Comparison of ENCODE assay signal across 16 cellular contexts in genomic region chr1:182397653-182398388, GRCh38. TPM values are rescaled to one million over a fixed set of nuclear protein-coding genes. Genes with fewer than 3 reads are reported as not detected.
DNase-seq lines count a peak whose midpoint lies in the region; ATAC-seq and TF ChIP-seq lines count a peak whose summit lies in the region.
"Had no signal": no experiment of that assay in that cellular context is flagged by ENCODE, and none has a peak within 500 bp of the region (broad histone marks: within the 10 kb centered on the region; RNA-seq: fewer than 3 reads in every experiment).

No MANE protein-coding gene starts in this region.

- peaks cover 7% of the 10 kb centered on the region for H3K27me3 Mint-ChIP-seq in osteocyte (ENCODE audit: unreplicated experiment)

- TF ChIP-seq CTCF in esophagus squamous epithelium (IDR thresholded peaks at IDR 0.05) = no peak
- no peak for TF ChIP-seq CTCF in osteocyte (IDR thresholded peaks at IDR 0.05)

- H3K4me2 ChIP-seq in BLaER1 treated with 17β-estradiol and CSF1 and Interleukin-3, amounts not matched to agents 10 nM and 100 nM = peak overlapping the region in 8 of 11 experiments; percentile 4 to 76 (median 53); a peak in 10 of 22 replicates

- H3K27me3 ChIP-seq in BLaER1 treated with 17β-estradiol and CSF1 and Interleukin-3, amounts not matched to agents 10 nM and 100 nM = no peaks in the 10 kb centered on the region
- H3K27me3 ChIP-seq in esophagus squamous epithelium = no peaks in the 10 kb centered on the region

- no peak overlapping the region for H3K4me3 Mint-ChIP-seq in osteocyte (ENCODE audit: unreplicated experiment)
- H3K4me3 Mint-ChIP-seq: T-helper 2 cell treated with Interferon-gamma antibody and Interleukin-4, amounts not matched to agents 5 μg/mL and 100 μg/mL, for 36 hours had no signal

- no peaks in the 10 kb centered on the region for H4K20me1 ChIP-seq in BLaER1 treated with 17β-estradiol and CSF1 and Interleukin-3, amounts not matched to agents 10 nM and 100 nM

- TF ChIP-seq POLR2A in esophagus squamous epithelium (IDR thresholded peaks at IDR 0.05) = no peak

- H3K9me3 Mint-ChIP-seq in osteocyte (ENCODE audit: unreplicated experiment) = no peaks in the 10 kb centered on the region
- H3K9me3 Mint-ChIP-seq: T-helper 2 cell treated with Interferon-gamma antibody and Interleukin-4, amounts not matched to agents 5 μg/mL and 100 μg/mL, for 36 hours had no signal

- no peak overlapping the region for H3K4me3 ChIP-seq in BLaER1 treated with 17β-estradiol and CSF1 and Interleukin-3, amounts not matched to agents 10 nM and 100 nM
- no peak overlapping the region for H3K4me3 ChIP-seq in esophagus squamous epithelium

- no peak for ATAC-seq in GM21619 (IDR thresholded peaks at IDR 0.05; ENCODE audit: unreplicated experiment)

- H3K27ac ChIP-seq in BLaER1 treated with 17β-estradiol and CSF1 and Interleukin-3, amounts not matched to agents 10 nM and 100 nM = peak overlapping the region in 1 of 11 experiments; percentile 53; a peak in 2 of 22 replicates
- H3K27ac ChIP-seq in esophagus squamous epithelium = peak overlapping the region in 3 of 4 donors; percentile 78 to 87 (median 86)

- no peaks in the 10 kb centered on the region for H3K36me3 Mint-ChIP-seq in osteocyte (ENCODE audit: unreplicated experiment)

- H3K36me3 ChIP-seq in BLaER1 treated with 17β-estradiol and CSF1 and Interleukin-3, amounts not matched to agents 10 nM and 100 nM = no peaks in the 10 kb centered on the region
- H3K36me3 ChIP-seq in esophagus squamous epithelium = no peaks in the 10 kb centered on the region

- peak overlapping the region; percentile 25 for H3K27ac Mint-ChIP-seq in osteocyte (ENCODE audit: unreplicated experiment)
- H3K27ac Mint-ChIP-seq: T-helper 2 cell treated with Interferon-gamma antibody and Interleukin-4, amounts not matched to agents 5 μg/mL and 100 μg/mL, for 36 hours had no signal

- DNase-seq in MV-4-11 (lab: John Stamatoyannopoulos, UW) = peak; percentile 75
- DNase-seq in esophagus squamous epithelium (lab: John Stamatoyannopoulos, UW) = no peak
- no peak for DNase-seq in osteocyte (ENCODE audit: extremely low spot score, unreplicated experiment)
- no peak for DNase-seq in NCI-H1092 (lab: John Stamatoyannopoulos, UW)
- no peak for DNase-seq in C1 segment of cervical spinal cord (lab: John Stamatoyannopoulos, UW)
- DNase-seq in nucleus accumbens (lab: John Stamatoyannopoulos, UW) = no peak
- DNase-seq: activated CD4-positive, alpha-beta T cell treated with anti-CD3 and anti-CD28 coated beads, Interleukin-2, amount 50 U/mL, for 1 hour; activated T-cell treated with anti-CD3 and anti-CD28 coated beads, Interleukin-2, amount 50 U/mL, for 1 hour; HCEC 1CT; NCI-H748 treated with DMSO at 0.1 percent for 48 hours; stimulated activated naive CD4-positive, alpha-beta T cell had no signal

- H3K4me1 Mint-ChIP-seq in osteocyte (ENCODE audit: unreplicated experiment) = peaks cover 19% of the 10 kb centered on the region

- WGBS in esophagus squamous epithelium, 2 donors = 54 to 65% methylated on average over 8 of the region's 8 CpGs

- peaks cover 23 to 53% (median 37%) of the 10 kb centered on the region in 10 experiments for H3K4me1 ChIP-seq in BLaER1 treated with 17β-estradiol and CSF1 and Interleukin-3, amounts not matched to agents 10 nM and 100 nM
- H3K4me1 ChIP-seq in esophagus squamous epithelium = peaks cover 5 to 48% (median 12%) of the 10 kb centered on the region in 3 donors

- H3K9ac ChIP-seq in BLaER1 treated with 17β-estradiol and CSF1 and Interleukin-3, amounts not matched to agents 10 nM and 100 nM = peak overlapping the region in 6 of 11 experiments; percentile 17 to 64 (median 30); a peak in 5 of 22 replicates

- intact Hi-C loops in esophagus squamous epithelium (cut with DNase I) = loop anchor here (5.0 kb wide), 1 partner anchor 311 kb away; no protein-coding TSS in a partner anchor

- H3K9me3 ChIP-seq in BLaER1 treated with 17β-estradiol and CSF1 and Interleukin-3, amounts not matched to agents 10 nM and 100 nM (replicated peaks in 1 of 11) = no peaks in the 10 kb centered on the region
- no peaks in the 10 kb centered on the region for H3K9me3 ChIP-seq in esophagus squamous epithelium

RNA-seq across cellular contexts. Expression of gene TEDDM1, which starts 2.6 kb away (rescaled TPM):
- not detected for total RNA-seq in esophagus squamous epithelium
- total RNA-seq in osteocyte = not detected in 2 replicates
- total RNA-seq: mesenteric fat pad, skeletal muscle tissue had no signal

RNA-seq across cellular contexts. Expression of gene GLUL, which starts 6.2 kb away (rescaled TPM):
- total RNA-seq in esophagus squamous epithelium (1,000 to 10,000 TPM in 3 of 4 donors, 100 to 1,000 TPM in 1; 597 to 1,638 (median 1,035) TPM), osteocyte (253 and 267 TPM in 2 replicates)

RNA-seq across cellular contexts. Expression of gene RGSL1, which starts 52.1 kb away (rescaled TPM):
- total RNA-seq in esophagus squamous epithelium (under 1 TPM in 2 of 4 donors, not detected in 2; 0.42 to 0.61 TPM), osteocyte (not detected in 2 replicates)
- total RNA-seq: mesenteric fat pad, skeletal muscle tissue had no signal
